In the genomic region with DNA sequence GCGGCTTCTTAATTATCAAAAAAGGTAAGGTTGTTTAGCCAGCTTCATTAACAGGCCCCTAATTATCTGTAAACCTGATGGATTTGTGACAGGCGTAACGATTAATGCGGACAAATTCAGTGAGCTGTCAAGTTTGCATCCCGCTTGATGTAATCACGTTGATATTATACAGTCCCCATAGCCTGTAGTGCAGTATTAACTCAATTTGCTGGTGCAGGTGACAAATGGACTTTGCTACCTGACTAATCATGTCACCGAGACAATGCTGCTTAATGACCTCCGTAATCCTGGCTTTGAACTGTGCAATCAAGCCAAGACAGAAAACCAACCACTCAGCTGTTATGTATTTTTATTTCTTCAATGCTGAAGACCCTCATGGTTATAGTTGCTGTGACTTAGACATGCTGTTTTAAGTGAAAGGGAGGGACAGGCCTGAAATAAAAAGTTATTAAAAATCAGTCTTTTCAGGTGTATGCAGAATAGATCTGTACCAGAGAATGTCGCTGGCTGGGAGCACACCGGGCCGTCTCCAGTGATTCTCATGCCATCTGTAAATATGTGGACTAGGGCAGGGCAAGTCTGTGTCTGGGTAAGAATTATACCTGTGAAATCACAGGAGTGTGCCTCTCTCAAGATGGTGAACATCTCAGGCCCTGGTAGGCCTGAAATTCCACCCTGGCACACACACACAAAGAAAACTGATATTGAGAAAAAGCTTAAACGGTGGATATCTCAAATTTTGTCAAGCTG, we compare ENCODE assay signal across 11 cellular contexts. TPM values are rescaled to one million over a fixed set of nuclear protein-coding genes. Genes with fewer than 3 reads are reported as not detected.
DNase-seq lines count a peak whose midpoint lies in the region; ATAC-seq, FAIRE-seq and TF ChIP-seq lines count a peak whose summit lies in the region.
"Had no signal": no experiment of that assay in that cellular context is flagged by ENCODE, and none has a peak within 500 bp of the region (broad histone marks: within the 10 kb centered on the region; RNA-seq: fewer than 3 reads in every experiment).

No MANE protein-coding gene starts in this region.

- no peak for TF ChIP-seq POLR2A in GM12892 (IDR thresholded peaks at IDR 0.05; ENCODE audit: low read depth, low read length)

- TF ChIP-seq CTCF in pancreas (IDR thresholded peaks at IDR 0.05), result no peak

- peaks cover 18% of the 10 kb centered on the region for H3K36me3 Mint-ChIP-seq in effector memory CD8-positive, alpha-beta T cell (ENCODE audit: insufficient read depth)

- intact Hi-C loops in pancreas (cut with DNase I), result no loop called here

- H3K9me3 Mint-ChIP-seq in effector memory CD8-positive, alpha-beta T cell, result no peaks in the 10 kb centered on the region

- H3K4me1 ChIP-seq in pancreas, result peaks cover 4 to 43% (median 42%) of the 10 kb centered on the region in 3 donors

- peak overlapping the region; percentile 55 to 56 for H3K4me3 Mint-ChIP-seq in effector memory CD8-positive, alpha-beta T cell
- H3K4me3 Mint-ChIP-seq: H9 had no signal

- H3K4me1 Mint-ChIP-seq in effector memory CD8-positive, alpha-beta T cell (ENCODE audit: low read depth in 2 of 2), result peaks cover 45 to 79% of the 10 kb centered on the region in 2 donors

- ATAC-seq in effector memory CD8-positive, alpha-beta T cell (replicated peaks), result no peak
- ATAC-seq in pancreas (peak; percentile 38 to 69 (median 49)), GM19328 (IDR thresholded peaks at IDR 0.05; ENCODE audit: unreplicated experiment) (no peak)

- H3K27ac ChIP-seq in pancreas, result peak overlapping the region in 2 of 4 donors; percentile 73 to 80

- peak overlapping the region; percentile 95 for H3K27ac Mint-ChIP-seq in effector memory CD8-positive, alpha-beta T cell
- H3K27ac Mint-ChIP-seq: H9 had no signal

- WGBS in pancreas, 2 donors, result 41 to 43% methylated on average over 12 of the region's 12 CpGs

- DNase-seq in GM12892 (ENCODE audit: insufficient read length), result no peak
- DNase-seq in NCI-H526 (lab: John Stamatoyannopoulos, UW), result peak; percentile 17 to 41
- no peak for DNase-seq in effector memory CD8-positive, alpha-beta T cell
- DNase-seq in pancreas, result no peak
- DNase-seq in stimulated activated CD4-positive, alpha-beta T cell treated with anti-CD3 and anti-CD28 coated beads, Interleukin-2, amount 100 ng/mL, for 48 hours, result no peak
- DNase-seq in NCI-H1930 (lab: John Stamatoyannopoulos, UW), result no peak
- no peak for DNase-seq in NOMO-1 (lab: John Stamatoyannopoulos, UW; ENCODE audit: unreplicated experiment in 2 of 2)
- DNase-seq: H9, midbrain had no signal

- no peak overlapping the region for H3K4me3 ChIP-seq in pancreas

- no peaks in the 10 kb centered on the region for H3K27me3 ChIP-seq in pancreas

- H3K27me3 Mint-ChIP-seq in effector memory CD8-positive, alpha-beta T cell, result no peaks in the 10 kb centered on the region

- no peaks in the 10 kb centered on the region for H3K36me3 ChIP-seq in pancreas

- FAIRE-seq in GM12892 (lab: Jason Lieb, UNC) (peak; percentile 57), pancreas (lab: Jason Lieb, UNC) (no peak)
- FAIRE-seq: astrocyte had no signal

- H3K9me3 ChIP-seq in pancreas, result no peaks in the 10 kb centered on the region

RNA-seq across cellular contexts. Expression of a gene that starts 4.3 kb away (rescaled TPM):
- polyA plus RNA-seq in GM12892 (2012; ENCODE audit: missing spikeins), result 4.5 TPM
- 10 to 100 TPM in 2 of 6 donors, 1 to 10 TPM in 4; 6.3 to 13.6 (median 8.1) TPM for total RNA-seq in pancreas
- polyA plus RNA-seq in pancreas, result 1 to 10 TPM; 4.7 to 8.0 TPM

RNA-seq across cellular contexts. Expression of a gene that starts 6.0 kb away (rescaled TPM):
- polyA plus RNA-seq in GM12892 (2012; ENCODE audit: missing spikeins), result 29.4 TPM
- total RNA-seq in pancreas, result 10 to 100 TPM; 15.7 to 23.0 (median 18.8) TPM
- polyA plus RNA-seq in pancreas, result 10 to 100 TPM in 1 of 2 donors, 1 to 10 TPM in 1; 7.2 to 10.9 TPM

Comparison
In these comparisons a context has a peak if more than half of its experiments do, and no peak if none do; other contexts are left out.
1. DNase-seq: peak in NCI-H526 (2 of 2); none in GM12892 (single experiment), effector memory CD8-positive, alpha-beta T cell (0 of 3), pancreas (0 of 6), stimulated activated CD4-positive, alpha-beta T cell treated with anti-CD3 and anti-CD28 coated beads, Interleukin-2, amount 100 ng/mL, for 48 hours (0 of 2), NCI-H1930 (0 of 2) and NOMO-1 (0 of 2).
2. ATAC-seq: peak in pancreas (4 of 4); none in effector memory CD8-positive, alpha-beta T cell (single experiment) and GM19328 (single experiment).